In genomic region chr19:18590273-18591272, GRCh38 we compare ENCODE assay signal across 8 cellular contexts.
DNase-seq lines count a peak whose midpoint lies in the region; ATAC-seq lines count a peak whose summit lies in the region.

No MANE protein-coding gene starts in this region.

- ATAC-seq in HG03342 (IDR thresholded peaks at IDR 0.05; ENCODE audit: unreplicated experiment) = no peak

- H3K27ac ChIP-seq in angular gyrus (ENCODE audit: low read depth, low read length) = peak overlapping the region; percentile 37

- DNase-seq in ELF-1 (ENCODE audit: low read depth, low spot score) (peak; percentile 99), NCI-H2171 (lab: John Stamatoyannopoulos, UW) (peak; percentile 82), iPS-NIHi11 (ENCODE audit: low spot score) (peak; percentile 72), superior temporal gyrus (ENCODE audit: extremely low spot score) (peak; percentile 91), activated gamma-delta T cell treated with Interleukin-2 at 50 U/mL for 16 hours (no peak), RPMI8226 (no peak)

Comparison
In these comparisons a context has a peak if more than half of its experiments do, and no peak if none do; other contexts are left out.
1. DNase-seq: peak in ELF-1 (single experiment), NCI-H2171 (single experiment), iPS-NIHi11 (single experiment) and superior temporal gyrus (single experiment); none in activated gamma-delta T cell treated with Interleukin-2 at 50 U/mL for 16 hours (single experiment) and RPMI8226 (single experiment).